Comparison of ENCODE assay signal across 1 cellular context in genomic region chr16:81465375-81465943, GRCh38.
A peak's percentile ranks its signal among the peaks of the same experiment; 100 is the strongest.
TF ChIP-seq lines count a peak whose summit lies in the region.

No MANE protein-coding gene starts in this region.

TF ChIP-seq in HepG2, 621 proteins besides CTCF, POLR2A, EP300 and RAD21 (continues in another document):
- TF ChIP-seq AFF4 (CRISPR knock-in tag; IDR thresholded peaks at IDR 0.05) = no peak
- 0 out of 2 replicates have a peak, but pooled peaks have one; percentile 52 for TF ChIP-seq ZSCAN5A (CRISPR knock-in tag; IDR thresholded peaks at IDR 0.05; ENCODE audit: borderline replicate concordance)
- no peak for TF ChIP-seq MNT (IDR thresholded peaks at IDR 0.05)
- TF ChIP-seq KIAA2018 (CRISPR knock-in tag; IDR thresholded peaks at IDR 0.05; ENCODE audit: borderline replicate concordance) = no peak
- TF ChIP-seq ZNF878 (CRISPR knock-in tag; IDR thresholded peaks at IDR 0.05) = no peak
- no peak for TF ChIP-seq ZFP1 (CRISPR knock-in tag; IDR thresholded peaks at IDR 0.05)
- no peak for TF ChIP-seq PLSCR1 (CRISPR knock-in tag; IDR thresholded peaks at IDR 0.05; ENCODE audit: borderline replicate concordance)
- TF ChIP-seq ZNF678 (CRISPR knock-in tag; IDR thresholded peaks at IDR 0.05) = no peak
- no peak for TF ChIP-seq HOMEZ (CRISPR knock-in tag; IDR thresholded peaks at IDR 0.05; ENCODE audit: low read depth)
- no peak for TF ChIP-seq ZNF281 (CRISPR knock-in tag; IDR thresholded peaks at IDR 0.05; ENCODE audit: borderline replicate concordance)
- no peak for TF ChIP-seq ZNF513 (CRISPR knock-in tag; conservative IDR thresholded peaks at IDR 0.05)
- no peak for TF ChIP-seq SMARCE1 (IDR thresholded peaks at IDR 0.05; ENCODE audit: borderline replicate concordance)
- no peak for TF ChIP-seq PCBP1 (IDR thresholded peaks at IDR 0.05; ENCODE audit: borderline replicate concordance, low read depth, low read length)
- peak; percentile 54 for TF ChIP-seq BCL6 (CRISPR knock-in tag; IDR thresholded peaks at IDR 0.05)
- no peak for TF ChIP-seq EEA1 (CRISPR knock-in tag; IDR thresholded peaks at IDR 0.05; ENCODE audit: borderline replicate concordance)
- TF ChIP-seq PBX2 (CRISPR knock-in tag; IDR thresholded peaks at IDR 0.05) = no peak
- no peak for TF ChIP-seq ZNF503 (CRISPR knock-in tag; IDR thresholded peaks at IDR 0.05)
- TF ChIP-seq ZNF781 (CRISPR knock-in tag; IDR thresholded peaks at IDR 0.05; ENCODE audit: borderline replicate concordance, not compliant biosample characterization) = no peak
- peak; percentile 91 for TF ChIP-seq ZNF24 (IDR thresholded peaks at IDR 0.05)
- no peak for TF ChIP-seq ZNF138 (CRISPR knock-in tag; IDR thresholded peaks at IDR 0.05; ENCODE audit: low read depth)
- no peak for TF ChIP-seq GATA4 (IDR thresholded peaks at IDR 0.05; ENCODE audit: borderline replicate concordance, low read depth)
- TF ChIP-seq BRCA1 (CRISPR knock-in tag; IDR thresholded peaks at IDR 0.05) = no peak
- no peak; the same call in 1 of the 2 replicates for TF ChIP-seq AKAP8 (CRISPR knock-in tag; IDR thresholded peaks at IDR 0.05)
